Comparison of ENCODE assay signal across 8 cellular contexts in genomic region chr6:55445648-55446204, GRCh38.
DNase-seq lines count a peak whose midpoint lies in the region; ATAC-seq, FAIRE-seq and TF ChIP-seq lines count a peak whose summit lies in the region.

No MANE protein-coding gene starts in this region.

- no peaks in the 10 kb centered on the region for H3K4me1 Mint-ChIP-seq in activated CD4-positive, alpha-beta T cell treated with anti-CD3 and anti-CD28 coated beads for 36 hours

- H3K27ac ChIP-seq in cardiac muscle cell = no peak overlapping the region

- H3K4me3 ChIP-seq in cardiac muscle cell = no peak overlapping the region

- no peaks in the 10 kb centered on the region for H3K36me3 ChIP-seq in cardiac muscle cell

- ATAC-seq in Right ventricle myocardium superior (ENCODE audit: poor library complexity) (no peak), GM18517 (IDR thresholded peaks at IDR 0.05; ENCODE audit: unreplicated experiment) (no peak), GM19463 (IDR thresholded peaks at IDR 0.05; ENCODE audit: unreplicated experiment) (no peak)
- ATAC-seq in activated CD4-positive, alpha-beta T cell treated with anti-CD3 and anti-CD28 coated beads for 36 hours = no peak

- POLR2A ChIA-PET in activated CD4-positive, alpha-beta T cell treated with anti-CD3 and anti-CD28 coated beads for 36 hours (lab: Charles Lee) = no interaction called here

- intact Hi-C loops in Right ventricle myocardium superior (cut with DNase I) = loop anchor here (5.0 kb wide), 1 partner anchor 507 kb away; no protein-coding TSS in a partner anchor
- intact Hi-C loops in activated CD4-positive, alpha-beta T cell treated with anti-CD3 and anti-CD28 coated beads for 36 hours (cut with DNase I, micrococcal nuclease) = loop anchor here in 1 of 2 experiments (2.0 to 10.0 kb wide), 2 partner anchors 441 to 849 kb away; no protein-coding TSS in a partner anchor

- H3K9me3 Mint-ChIP-seq in activated CD4-positive, alpha-beta T cell treated with anti-CD3 and anti-CD28 coated beads for 36 hours (ENCODE audit: low read depth) = peaks cover 2% of the 10 kb centered on the region

- CTCF ChIA-PET in activated CD4-positive, alpha-beta T cell treated with anti-CD3 and anti-CD28 coated beads for 36 hours (lab: Charles Lee) = interaction anchor here (0.5 to 1.2 kb wide), 3 partner anchors 27 to 905 kb away, joined by 3 read pairs; no protein-coding TSS in a partner anchor

- H3K27me3 ChIP-seq in cardiac muscle cell = no peaks in the 10 kb centered on the region

- peak; percentile 95 for FAIRE-seq in endometrium (lab: Jason Lieb, UNC)

- no peak overlapping the region for H3K4me3 Mint-ChIP-seq in activated CD4-positive, alpha-beta T cell treated with anti-CD3 and anti-CD28 coated beads for 36 hours

- DNase-seq in cardiac muscle cell (ENCODE audit: low read depth in 1 of 2, low spot score in 1 of 2) (peak; percentile 55 to 61), Right ventricle myocardium superior (no peak), NCI-H69 (lab: John Stamatoyannopoulos, UW) (peak; percentile 55), pons (ENCODE audit: low spot score) (peak; percentile 56)
- no peak for DNase-seq in activated CD4-positive, alpha-beta T cell treated with anti-CD3 and anti-CD28 coated beads for 36 hours

- H3K9me3 ChIP-seq in cardiac muscle cell (ENCODE audit: low read depth) = no peaks in the 10 kb centered on the region

- TF ChIP-seq CTCF in cardiac muscle cell (IDR thresholded peaks at IDR 0.05; ENCODE audit: low read depth, low read length) = peak; percentile 53

- H3K4me1 ChIP-seq in cardiac muscle cell (ENCODE audit: low read depth) = peaks cover 34% of the 10 kb centered on the region

- no peaks in the 10 kb centered on the region for H3K27me3 Mint-ChIP-seq in activated CD4-positive, alpha-beta T cell treated with anti-CD3 and anti-CD28 coated beads for 36 hours

- H3K36me3 Mint-ChIP-seq in activated CD4-positive, alpha-beta T cell treated with anti-CD3 and anti-CD28 coated beads for 36 hours (ENCODE audit: low read depth) = no peaks in the 10 kb centered on the region

- no peak overlapping the region for H3K27ac Mint-ChIP-seq in activated CD4-positive, alpha-beta T cell treated with anti-CD3 and anti-CD28 coated beads for 36 hours

Comparison
In these comparisons a context has a peak if more than half of its experiments do, and no peak if none do; other contexts are left out.
1. DNase-seq: peak in cardiac muscle cell (2 of 2), NCI-H69 (single experiment) and pons (single experiment); none in Right ventricle myocardium superior (single experiment) and activated CD4-positive, alpha-beta T cell treated with anti-CD3 and anti-CD28 coated beads for 36 hours (single experiment).